Comparison of ENCODE assay signal across 8 cellular contexts in genomic region chr5:140548300-140548688, GRCh38. TPM values are rescaled to one million over a fixed set of nuclear protein-coding genes. Genes with fewer than 3 reads are reported as not detected.
A peak's percentile ranks its signal among the peaks of the same experiment; 100 is the strongest.
DNase-seq lines count a peak whose midpoint lies in the region; ATAC-seq and TF ChIP-seq lines count a peak whose summit lies in the region.

No MANE protein-coding gene starts in this region.

- peaks cover 56% of the 10 kb centered on the region for H3K36me3 Mint-ChIP-seq in effector memory CD8-positive, alpha-beta T cell (ENCODE audit: insufficient read depth)

- peak overlapping the region; percentile 87 to 91 for H3K27ac Mint-ChIP-seq in effector memory CD8-positive, alpha-beta T cell

- H3K9me3 ChIP-seq in BLaER1 treated with 17β-estradiol and CSF1 and Interleukin-3, amounts not matched to agents 10 nM and 100 nM (replicated peaks in 1 of 11) = no peaks in the 10 kb centered on the region
- no peaks in the 10 kb centered on the region for H3K9me3 ChIP-seq in HUES64 (ENCODE audit: insufficient read depth, low read depth, low read length)
- H3K9me3 ChIP-seq in neural cell (ENCODE audit: low read length) = no peaks in the 10 kb centered on the region
- H3K9me3 ChIP-seq in PC-9 (ENCODE audit: insufficient read depth, low read depth) = no peaks in the 10 kb centered on the region

- no peaks in the 10 kb centered on the region for H3K9me3 Mint-ChIP-seq in effector memory CD8-positive, alpha-beta T cell

- peak overlapping the region; percentile 45 to 65 (median 54) for H3K4me3 ChIP-seq in BLaER1 treated with 17β-estradiol and CSF1 and Interleukin-3, amounts not matched to agents 10 nM and 100 nM
- H3K4me3 ChIP-seq in HUES64 (ENCODE audit: low read length) = peak overlapping the region; percentile 56
- H3K4me3 ChIP-seq in neural cell (ENCODE audit: low read length) = no peak overlapping the region
- H3K4me3 ChIP-seq in PC-9 = no peak overlapping the region

- H3K9ac ChIP-seq in BLaER1 treated with 17β-estradiol and CSF1 and Interleukin-3, amounts not matched to agents 10 nM and 100 nM = peak overlapping the region; percentile 76 to 90 (median 80)
- H3K9ac ChIP-seq in HUES64 (ENCODE audit: low read depth, low read length) (peak overlapping the region; percentile 72), neural cell (ENCODE audit: low read length) (no peak overlapping the region)

- H2AFZ ChIP-seq in neural cell (ENCODE audit: low read depth, low read length) (no peak overlapping the region), PC-9 (no peak overlapping the region)

- no peak for DNase-seq in effector memory CD8-positive, alpha-beta T cell
- no peak for DNase-seq in D341Med (ENCODE audit: low spot score)
- DNase-seq in NCI-H2196 (lab: John Stamatoyannopoulos, UW; ENCODE audit: unreplicated experiment) = no peak
- no peak for DNase-seq in PC-9
- no peak for DNase-seq in iPS-NIHi11 (ENCODE audit: low spot score)

- BruUV-seq in PC-9 (replicated peaks; lab: Mats Ljungman, UMichigan) = no TSS peak

- H4K20me1 ChIP-seq in BLaER1 treated with 17β-estradiol and CSF1 and Interleukin-3, amounts not matched to agents 10 nM and 100 nM = peaks cover 0 to 57% (median 0%) of the 10 kb centered on the region in 11 experiments; a peak in 10 of 22 replicates
- H4K20me1 ChIP-seq in neural cell (ENCODE audit: insufficient read depth) (no peaks in the 10 kb centered on the region), PC-9 (ENCODE audit: insufficient read depth) (peaks cover 4% of the 10 kb centered on the region; the same call in 1 of the 2 replicates)

- 13% methylated on average over 5 of the region's 5 CpGs for WGBS in HUES64

- no peaks in the 10 kb centered on the region for H3K27me3 Mint-ChIP-seq in effector memory CD8-positive, alpha-beta T cell

- intact Hi-C loops in PC-9 (cut with micrococcal nuclease; ENCODE audit: unreplicated experiment) = no loop called here

- POLR2A ChIA-PET in PC-9 (lab: Charles Lee; ENCODE audit: unreplicated experiment) = interaction anchor here (0.6 kb wide), 1 partner anchor 9 kb away, joined by 3 read pairs; the partner anchor contains the start of gene SRA1

- TF ChIP-seq EP300 in neural cell (conservative IDR thresholded peaks at IDR 0.05; ENCODE audit: poor library complexity, severe bottlenecking) = no peak

- peaks cover 42 to 78% (median 62%) of the 10 kb centered on the region in 10 experiments for H3K4me1 ChIP-seq in BLaER1 treated with 17β-estradiol and CSF1 and Interleukin-3, amounts not matched to agents 10 nM and 100 nM
- H3K4me1 ChIP-seq in HUES64 (ENCODE audit: insufficient read depth, low read length) = peaks cover 9% of the 10 kb centered on the region
- no peaks in the 10 kb centered on the region for H3K4me1 ChIP-seq in PC-9 (replicated peaks; ENCODE audit: insufficient read depth)

- ATAC-seq in effector memory CD8-positive, alpha-beta T cell (replicated peaks) = no peak

- H3K4me2 ChIP-seq in BLaER1 treated with 17β-estradiol and CSF1 and Interleukin-3, amounts not matched to agents 10 nM and 100 nM = peak overlapping the region; percentile 86 to 98 (median 92)
- H3K4me2 ChIP-seq in neural cell (ENCODE audit: low read length) = no peak overlapping the region
- no peak overlapping the region for H3K4me2 ChIP-seq in PC-9

- TF ChIP-seq RAD21 in neural cell (conservative IDR thresholded peaks at IDR 0.05) = no peak

- no peak for TF ChIP-seq CTCF in neural cell (IDR thresholded peaks at IDR 0.05; ENCODE audit: poor library complexity, severe bottlenecking)
- TF ChIP-seq CTCF in PC-9 (conservative IDR thresholded peaks at IDR 0.05) = no peak

- H3K4me3 Mint-ChIP-seq in effector memory CD8-positive, alpha-beta T cell = peak overlapping the region; percentile 70 to 83

- peak overlapping the region; percentile 80 to 92 (median 88) for H3K27ac ChIP-seq in BLaER1 treated with 17β-estradiol and CSF1 and Interleukin-3, amounts not matched to agents 10 nM and 100 nM
- H3K27ac ChIP-seq in HUES64 (ENCODE audit: low read depth, low read length) (peak overlapping the region; percentile 88), neural cell (ENCODE audit: low read length) (no peak overlapping the region), PC-9 (no peak overlapping the region)

- no peaks in the 10 kb centered on the region for H3K27me3 ChIP-seq in BLaER1 treated with 17β-estradiol and CSF1 and Interleukin-3, amounts not matched to agents 10 nM and 100 nM
- H3K27me3 ChIP-seq in HUES64 (ENCODE audit: insufficient read depth, low read length) (no peaks in the 10 kb centered on the region), neural cell (ENCODE audit: insufficient read depth, low read depth, low read length) (no peaks in the 10 kb centered on the region), PC-9 (ENCODE audit: insufficient read depth, low read depth) (no peaks in the 10 kb centered on the region)

- H3K9me2 ChIP-seq in neural cell (ENCODE audit: insufficient read depth, low read length) = no peaks in the 10 kb centered on the region
- H3K9me2 ChIP-seq in PC-9 (ENCODE audit: insufficient read depth) = no peaks in the 10 kb centered on the region

- H3F3A ChIP-seq in neural cell (ENCODE audit: insufficient read depth, low read length, poor library complexity, severe bottlenecking) (no peaks in the 10 kb centered on the region), PC-9 (ENCODE audit: insufficient read depth, low read depth) (peaks cover 33% of the 10 kb centered on the region; the same call in 1 of the 2 replicates)

- H3K79me2 ChIP-seq in neural cell (replicated peaks; ENCODE audit: insufficient read depth, low read length) (peaks cover 7% of the 10 kb centered on the region), PC-9 (ENCODE audit: low read depth) (no peaks in the 10 kb centered on the region)

- peaks cover 55 to 77% (median 68%) of the 10 kb centered on the region in 11 experiments for H3K36me3 ChIP-seq in BLaER1 treated with 17β-estradiol and CSF1 and Interleukin-3, amounts not matched to agents 10 nM and 100 nM
- H3K36me3 ChIP-seq in HUES64 (ENCODE audit: insufficient read depth, low read length) (peaks cover 58% of the 10 kb centered on the region), neural cell (ENCODE audit: insufficient read depth, low read length) (no peaks in the 10 kb centered on the region), PC-9 (ENCODE audit: low read depth) (peaks cover 7% of the 10 kb centered on the region; the same call in 1 of the 2 replicates)

- CTCF ChIA-PET in PC-9 (lab: Charles Lee) = no interaction called here

- H3K4me1 Mint-ChIP-seq in effector memory CD8-positive, alpha-beta T cell (ENCODE audit: low read depth in 2 of 2) = peaks cover 14 to 36% of the 10 kb centered on the region in 2 donors

TF ChIP-seq in neural cell, 6 proteins besides CTCF, POLR2A, EP300 and RAD21:
- TF ChIP-seq TAF1 (IDR thresholded peaks at IDR 0.05; ENCODE audit: low read depth) (no peak), POLR2AphosphoS5 (IDR thresholded peaks at IDR 0.05) (peak; percentile 17)

RNA-seq across cellular contexts. Expression of gene EIF4EBP3, which starts 0.8 kb away (rescaled TPM):
- polyA plus RNA-seq in HUES64 (2013, experiment 1 of 2) = 7.1 TPM
- 3.9 TPM for polyA plus RNA-seq in HUES64 (2013, experiment 2 of 2)
- 1.0 TPM in 1 of 2 replicates, not detected in the other for polyA plus RNA-seq in neural cell
- not detected in 2 replicates for polyA minus RNA-seq in neural cell
- 4.8 and 5.6 TPM in 2 replicates for total RNA-seq in PC-9 (2021)

RNA-seq across cellular contexts. Expression of gene SRA1, which starts 9.0 kb away (rescaled TPM):
- 28.7 TPM for polyA plus RNA-seq in HUES64 (2013, experiment 1 of 2)
- polyA plus RNA-seq in HUES64 (2013, experiment 2 of 2) = 25.5 TPM
- polyA plus RNA-seq in neural cell = 73.5 and 76.2 TPM in 2 replicates
- 38.3 and 44.6 TPM in 2 replicates for polyA minus RNA-seq in neural cell
- total RNA-seq in PC-9 (2021) = 30.5 and 36.1 TPM in 2 replicates

RNA-seq across cellular contexts. Expression of gene APBB3, which starts 16.1 kb away (rescaled TPM):
- polyA plus RNA-seq in HUES64 (2013, experiment 1 of 2) = 8.3 TPM
- polyA plus RNA-seq in HUES64 (2013, experiment 2 of 2) = 7.0 TPM
- 131 and 149 TPM in 2 replicates for polyA plus RNA-seq in neural cell
- polyA minus RNA-seq in neural cell = 77.4 and 81.7 TPM in 2 replicates
- 23.4 and 26.0 TPM in 2 replicates for total RNA-seq in PC-9 (2021)

RNA-seq across cellular contexts. Expression of gene SLC35A4, which starts 16.3 kb away (rescaled TPM):
- 65.3 TPM for polyA plus RNA-seq in HUES64 (2013, experiment 1 of 2)
- polyA plus RNA-seq in HUES64 (2013, experiment 2 of 2) = 60.4 TPM
- polyA plus RNA-seq in neural cell = 8.1 and 8.8 TPM in 2 replicates
- 7.5 and 11.3 TPM in 2 replicates for polyA minus RNA-seq in neural cell
- total RNA-seq in PC-9 (2021) = 44.2 and 66.2 TPM in 2 replicates

Comparison
In these comparisons a context has a peak if more than half of its experiments do, and no peak if none do; other contexts are left out.
1. H3K27ac ChIP-seq: peak in BLaER1 treated with 17β-estradiol and CSF1 and Interleukin-3, amounts not matched to agents 10 nM and 100 nM (11 of 11) and HUES64 (single experiment); none in neural cell (single experiment) and PC-9 (single experiment).
2. H3K4me2 ChIP-seq: peak in BLaER1 treated with 17β-estradiol and CSF1 and Interleukin-3, amounts not matched to agents 10 nM and 100 nM (11 of 11); none in neural cell (single experiment) and PC-9 (single experiment).
3. H3K4me3 ChIP-seq: peak in BLaER1 treated with 17β-estradiol and CSF1 and Interleukin-3, amounts not matched to agents 10 nM and 100 nM (10 of 10) and HUES64 (single experiment); none in neural cell (single experiment) and PC-9 (single experiment).